Comparison of ENCODE assay signal across 2 cellular contexts in the genomic region with DNA sequence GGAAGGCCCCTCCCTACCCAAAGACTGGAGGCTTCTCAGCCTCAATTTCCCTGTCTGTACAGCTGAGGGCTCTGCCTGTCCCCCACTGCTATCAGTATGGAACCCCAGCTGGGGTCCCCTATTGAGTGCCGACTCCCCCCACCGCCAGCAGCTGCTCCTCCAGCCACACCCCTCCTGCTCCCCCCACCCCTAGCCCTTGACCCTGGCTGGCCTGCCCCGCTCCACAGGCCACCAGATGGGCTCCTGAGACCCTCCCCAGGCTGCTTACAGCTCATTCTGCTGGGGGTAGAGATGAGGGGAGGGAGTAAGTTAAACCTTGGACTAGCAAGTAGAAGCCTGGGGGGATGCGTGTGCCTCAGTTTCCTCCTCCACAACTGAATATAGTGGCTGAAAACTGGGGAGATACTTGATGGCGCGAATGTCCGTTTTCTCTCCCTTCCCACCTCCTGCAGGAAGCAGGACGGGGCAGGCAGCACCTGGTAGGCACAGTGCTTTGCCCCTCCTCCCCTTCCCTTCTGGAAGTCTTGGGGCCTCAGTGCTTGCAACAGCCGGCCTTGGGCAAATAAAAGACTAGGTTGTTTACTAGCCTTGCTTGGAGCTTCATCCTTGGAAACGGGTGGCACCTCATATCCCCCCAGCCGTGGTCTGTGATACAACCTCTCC.
TF ChIP-seq lines count a peak whose summit lies in the region.

No MANE protein-coding gene starts in this region.

TF ChIP-seq in K562, 482 proteins besides CTCF, POLR2A, EP300 and RAD21:
- TF ChIP-seq MCM3 (IDR thresholded peaks at IDR 0.05) (no peak), ATF3 (IDR thresholded peaks at IDR 0.05) (no peak), ATF3 (CRISPR knock-in tag; conservative IDR thresholded peaks at IDR 0.05) (no peak), ZNF165 (CRISPR knock-in tag; IDR thresholded peaks at IDR 0.05; ENCODE audit: borderline replicate concordance) (no peak), BHLHE40 (IDR thresholded peaks at IDR 0.05; ENCODE audit: low read length) (no peak), ZBED1 (IDR thresholded peaks at IDR 0.05) (no peak), ZBTB9 (CRISPR knock-in tag; IDR thresholded peaks at IDR 0.05) (no peak)
- TF ChIP-seq, protein P1, sequence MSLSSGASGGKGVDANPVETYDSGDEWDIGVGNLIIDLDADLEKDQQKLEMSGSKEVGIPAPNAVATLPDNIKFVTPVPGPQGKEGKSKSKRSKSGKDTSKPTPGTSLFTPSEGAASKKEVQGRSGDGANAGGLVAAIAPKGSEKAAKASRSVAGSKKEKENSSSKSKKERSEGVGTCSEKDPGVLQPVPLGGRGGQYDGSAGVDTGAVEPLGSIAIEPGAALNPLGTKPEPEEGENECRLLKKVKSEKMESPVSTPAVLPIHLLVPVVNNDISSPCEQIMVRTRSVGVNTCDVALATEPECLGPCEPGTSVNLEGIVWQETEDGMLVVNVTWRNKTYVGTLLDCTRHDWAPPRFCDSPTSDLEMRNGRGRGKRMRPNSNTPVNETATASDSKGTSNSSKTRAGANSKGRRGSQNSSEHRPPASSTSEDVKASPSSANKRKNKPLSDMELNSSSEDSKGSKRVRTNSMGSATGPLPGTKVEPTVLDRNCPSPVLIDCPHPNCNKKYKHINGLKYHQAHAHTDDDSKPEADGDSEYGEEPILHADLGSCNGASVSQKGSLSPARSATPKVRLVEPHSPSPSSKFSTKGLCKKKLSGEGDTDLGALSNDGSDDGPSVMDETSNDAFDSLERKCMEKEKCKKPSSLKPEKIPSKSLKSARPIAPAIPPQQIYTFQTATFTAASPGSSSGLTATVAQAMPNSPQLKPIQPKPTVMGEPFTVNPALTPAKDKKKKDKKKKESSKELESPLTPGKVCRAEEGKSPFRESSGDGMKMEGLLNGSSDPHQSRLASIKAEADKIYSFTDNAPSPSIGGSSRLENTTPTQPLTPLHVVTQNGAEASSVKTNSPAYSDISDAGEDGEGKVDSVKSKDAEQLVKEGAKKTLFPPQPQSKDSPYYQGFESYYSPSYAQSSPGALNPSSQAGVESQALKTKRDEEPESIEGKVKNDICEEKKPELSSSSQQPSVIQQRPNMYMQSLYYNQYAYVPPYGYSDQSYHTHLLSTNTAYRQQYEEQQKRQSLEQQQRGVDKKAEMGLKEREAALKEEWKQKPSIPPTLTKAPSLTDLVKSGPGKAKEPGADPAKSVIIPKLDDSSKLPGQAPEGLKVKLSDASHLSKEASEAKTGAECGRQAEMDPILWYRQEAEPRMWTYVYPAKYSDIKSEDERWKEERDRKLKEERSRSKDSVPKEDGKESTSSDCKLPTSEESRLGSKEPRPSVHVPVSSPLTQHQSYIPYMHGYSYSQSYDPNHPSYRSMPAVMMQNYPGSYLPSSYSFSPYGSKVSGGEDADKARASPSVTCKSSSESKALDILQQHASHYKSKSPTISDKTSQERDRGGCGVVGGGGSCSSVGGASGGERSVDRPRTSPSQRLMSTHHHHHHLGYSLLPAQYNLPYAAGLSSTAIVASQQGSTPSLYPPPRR (CRISPR knock-in tag; IDR thresholded peaks at IDR 0.05; ENCODE audit: borderline replicate concordance) = no peak
TF ChIP-seq in K562: peak in this region for 0.

TF ChIP-seq in SK-N-SH, 30 proteins besides CTCF, POLR2A, EP300 and RAD21:
- TF ChIP-seq IRF3 (IDR thresholded peaks at IDR 0.05; ENCODE audit: low read depth, low read length) (no peak), YY1 (IDR thresholded peaks at IDR 0.05; ENCODE audit: low read depth) (no peak), MXI1 (IDR thresholded peaks at IDR 0.05; ENCODE audit: low read depth, low read length) (no peak), SIN3A (IDR thresholded peaks at IDR 0.05; ENCODE audit: borderline replicate concordance, low read depth, low read length) (no peak), TCF12 (IDR thresholded peaks at IDR 0.05) (no peak), SMC3 (IDR thresholded peaks at IDR 0.05; ENCODE audit: low read depth, low read length) (no peak), JUND (IDR thresholded peaks at IDR 0.05) (no peak), ZBTB33 (IDR thresholded peaks at IDR 0.05; ENCODE audit: borderline replicate concordance, low read depth) (no peak), FOXM1 (IDR thresholded peaks at IDR 0.05; ENCODE audit: low read depth) (no peak), RFX5 (IDR thresholded peaks at IDR 0.05; ENCODE audit: low read length) (no peak), USF2 (IDR thresholded peaks at IDR 0.05; ENCODE audit: borderline replicate concordance, low read depth, low read length) (no peak), NFIC (IDR thresholded peaks at IDR 0.05; ENCODE audit: borderline replicate concordance) (no peak), ELF1 (IDR thresholded peaks at IDR 0.05) (no peak)
- TF ChIP-seq, protein P2, sequence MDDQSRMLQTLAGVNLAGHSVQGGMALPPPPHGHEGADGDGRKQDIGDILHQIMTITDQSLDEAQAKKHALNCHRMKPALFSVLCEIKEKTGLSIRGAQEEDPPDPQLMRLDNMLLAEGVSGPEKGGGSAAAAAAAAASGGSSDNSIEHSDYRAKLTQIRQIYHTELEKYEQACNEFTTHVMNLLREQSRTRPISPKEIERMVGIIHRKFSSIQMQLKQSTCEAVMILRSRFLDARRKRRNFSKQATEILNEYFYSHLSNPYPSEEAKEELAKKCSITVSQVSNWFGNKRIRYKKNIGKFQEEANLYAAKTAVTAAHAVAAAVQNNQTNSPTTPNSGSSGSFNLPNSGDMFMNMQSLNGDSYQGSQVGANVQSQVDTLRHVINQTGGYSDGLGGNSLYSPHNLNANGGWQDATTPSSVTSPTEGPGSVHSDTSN (IDR thresholded peaks at IDR 0.05) = no peak
- TF ChIP-seq, protein P3, sequence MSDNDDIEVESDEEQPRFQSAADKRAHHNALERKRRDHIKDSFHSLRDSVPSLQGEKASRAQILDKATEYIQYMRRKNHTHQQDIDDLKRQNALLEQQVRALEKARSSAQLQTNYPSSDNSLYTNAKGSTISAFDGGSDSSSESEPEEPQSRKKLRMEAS (IDR thresholded peaks at IDR 0.05; ENCODE audit: low read depth) = no peak
